In genomic region chr3:170357920-170358854, GRCh38 we compare ENCODE assay signal across 8 cellular contexts. TPM values are rescaled to one million over a fixed set of nuclear protein-coding genes. Genes with fewer than 3 reads are reported as not detected.
DNase-seq lines count a peak whose midpoint lies in the region; ATAC-seq lines count a peak whose summit lies in the region.

No MANE protein-coding gene starts in this region.

- in situ Hi-C loops in Caki2 (cut with HindIII; ENCODE audit: low pct_unique_long_range_greater_than_20kb, low sequenced_read_pairs), result no loop called here

- H3K4me3 ChIP-seq in iPS-11a (ENCODE audit: low read depth, low read length), result peak overlapping the region; percentile 89
- H3K4me3 ChIP-seq in skeletal muscle cell (ENCODE audit: low read depth, low read length), result peak overlapping the region; percentile 72

- DNase-seq in Caki2 (ENCODE audit: low read depth) (peak; percentile 80), Kasumi-1 (lab: John Stamatoyannopoulos, UW) (peak; percentile 56 to 58), T-helper 22 cell (ENCODE audit: low read depth) (peak; percentile 72), astrocyte of the hippocampus (ENCODE audit: low read depth, low spot score) (peak; percentile 88), skeletal muscle cell (ENCODE audit: low read depth) (no peak)

- ATAC-seq in GM21526 (IDR thresholded peaks at IDR 0.05; ENCODE audit: low FRiP score, unreplicated experiment) (peak; percentile 12), GM18520 (IDR thresholded peaks at IDR 0.05; ENCODE audit: unreplicated experiment) (no peak)

RNA-seq across cellular contexts. Expression of gene SKIL, which starts 0.7 kb away (rescaled TPM):
- 33.2 and 55.8 TPM in 2 replicates for total RNA-seq in Caki2 (2014; rRNA removed; shearing (Covaris generic); ENCODE audit: low replicate concordance)
